ENCODE assay signal across 25 cellular contexts in genomic region chr5:14374100-14374499, GRCh38.
A peak's percentile ranks its signal among the peaks of the same experiment; 100 is the strongest.
DNase-seq lines count a peak whose midpoint lies in the region; ATAC-seq and TF ChIP-seq lines count a peak whose summit lies in the region.
"Had no signal": no experiment of that assay in that cellular context is flagged by ENCODE, and none has a peak within 500 bp of the region (broad histone marks: within the 10 kb centered on the region; RNA-seq: fewer than 3 reads in every experiment).

No MANE protein-coding gene starts in this region.

- no peak overlapping the region for H3K4ac ChIP-seq in neuronal stem cell (ENCODE audit: low read length)

- 24 to 39% methylated on average over 8 of the region's 8 CpGs for WGBS in body of pancreas, 2 donors
- WGBS in neuronal stem cell (ENCODE audit: extremely low coverage in 2 of 2, insufficient read length in 2 of 2, insufficient replicate concordance in 1 of 2), 2 donors = no CpG with 5 or more reads among the region's 8 CpGs

- no peak overlapping the region for H2BK15ac ChIP-seq in neuronal stem cell (ENCODE audit: low read length)

- H3K4me3 ChIP-seq in HUES48 (ENCODE audit: low read depth, low read length) (no peak overlapping the region), body of pancreas (no peak overlapping the region), neuronal stem cell (ENCODE audit: low read length in 2 of 2) (no peak overlapping the region)
- H3K4me3 ChIP-seq: BLaER1 treated with 17β-estradiol and CSF1 and Interleukin-3, amounts not matched to agents 10 nM and 100 nM; GM23248; lung; uterus had no signal

- H3K36me3 ChIP-seq in HUES48 (ENCODE audit: control insufficient read depth, insufficient read depth, low read length) (peaks cover 91% of the 10 kb centered on the region), body of pancreas (replicated peaks in 1 of 2; ENCODE audit: insufficient read depth in 1 of 2, low read depth in 2 of 2) (peaks cover 3 to 14% of the 10 kb centered on the region in 2 donors), neuronal stem cell (replicated peaks in 1 of 2; ENCODE audit: control insufficient read depth in 2 of 2, insufficient read depth in 2 of 2, low read length in 2 of 2) (peaks cover 27 to 100% of the 10 kb centered on the region in 2 donors)
- H3K36me3 ChIP-seq: uterus had no signal

- H3K27ac ChIP-seq in HUES48 (ENCODE audit: low read depth, low read length) (peak overlapping the region; percentile 60), body of pancreas (peak overlapping the region; percentile 52 to 85 (median 74)), neuronal stem cell (replicated peaks; ENCODE audit: low read length) (no peak overlapping the region)
- H3K27ac ChIP-seq: BLaER1 treated with 17β-estradiol and CSF1 and Interleukin-3, amounts not matched to agents 10 nM and 100 nM; brain microvascular endothelial cell; uterus had no signal

- H3K9me3 Mint-ChIP-seq in memory B cell = no peaks in the 10 kb centered on the region
- H3K9me3 Mint-ChIP-seq: activated T-helper 1 cell treated with anti-CD3 and anti-CD28 coated beads, Interleukin-12 subunit alpha, Interleukin-12 subunit beta, Interleukin-2, Interleukin-4 antibody, amounts not matched to agents 30 ng/mL and 10 ng/mL and 1 ng/mL, durations not matched to agents 14 hours and 24 hours and 36 hours had no signal

- H3K27ac Mint-ChIP-seq in memory B cell = peak overlapping the region; percentile 84
- H3K27ac Mint-ChIP-seq: activated naive CD8-positive, alpha-beta T cell; activated T-helper 1 cell treated with anti-CD3 and anti-CD28 coated beads, Interleukin-12 subunit alpha, Interleukin-12 subunit beta, Interleukin-2, Interleukin-4 antibody, amounts not matched to agents 30 ng/mL and 10 ng/mL and 1 ng/mL, durations not matched to agents 14 hours and 24 hours and 36 hours had no signal

- H3K23ac ChIP-seq in neuronal stem cell (ENCODE audit: low read depth, low read length, poor library complexity) = no peak overlapping the region

- no peak overlapping the region for H3K4me3 Mint-ChIP-seq in memory B cell
- H3K4me3 Mint-ChIP-seq: activated CD8-positive, alpha-beta memory T cell treated with anti-CD3 and anti-CD28 coated beads, Interleukin-2, amount 10 ng/mL, durations not matched to agents 7 days and 5 days; activated naive CD8-positive, alpha-beta T cell; activated T-helper 1 cell treated with anti-CD3 and anti-CD28 coated beads, Interleukin-12 subunit alpha, Interleukin-12 subunit beta, Interleukin-2, Interleukin-4 antibody, amounts not matched to agents 30 ng/mL and 10 ng/mL and 1 ng/mL, durations not matched to agents 14 hours and 24 hours and 36 hours had no signal

- H3K9me3 ChIP-seq in HUES48 (ENCODE audit: control insufficient read depth, insufficient read depth, low read length) = no peaks in the 10 kb centered on the region
- H3K9me3 ChIP-seq in body of pancreas = no peaks in the 10 kb centered on the region
- H3K9me3 ChIP-seq in neuronal stem cell (replicated peaks in 1 of 2; ENCODE audit: control insufficient read depth in 2 of 2, insufficient read depth in 1 of 2, low read depth in 1 of 2, low read length in 2 of 2) = no peaks in the 10 kb centered on the region
- H3K9me3 ChIP-seq: BLaER1 treated with 17β-estradiol and CSF1 and Interleukin-3, amounts not matched to agents 10 nM and 100 nM; uterus had no signal

- H3K4me1 ChIP-seq in HUES48 (ENCODE audit: control insufficient read depth, insufficient read depth, low read length) = peaks cover 8% of the 10 kb centered on the region
- H3K4me1 ChIP-seq in body of pancreas = peaks cover 11% of the 10 kb centered on the region
- peaks cover 0 to 2% of the 10 kb centered on the region in 2 donors for H3K4me1 ChIP-seq in neuronal stem cell (ENCODE audit: control insufficient read depth in 2 of 2, insufficient read depth in 1 of 2, low read depth in 1 of 2, low read length in 2 of 2)
- H3K4me1 ChIP-seq: uterus had no signal

- H2BK12ac ChIP-seq in neuronal stem cell (ENCODE audit: low read length) = no peak overlapping the region

- intact Hi-C loops in body of pancreas (cut with DNase I) = no loop called here

- no peak overlapping the region for H2BK5ac ChIP-seq in neuronal stem cell (ENCODE audit: low read length)

- H3K27me3 ChIP-seq in HUES48 (ENCODE audit: control insufficient read depth, insufficient read depth, low read length) = no peaks in the 10 kb centered on the region
- H3K27me3 ChIP-seq in body of pancreas = no peaks in the 10 kb centered on the region
- no peaks in the 10 kb centered on the region for H3K27me3 ChIP-seq in neuronal stem cell (ENCODE audit: control insufficient read depth in 3 of 3, insufficient read depth in 3 of 3, low read depth in 1 of 3, low read length in 3 of 3)
- H3K27me3 ChIP-seq: BLaER1 treated with 17β-estradiol and CSF1 and Interleukin-3, amounts not matched to agents 10 nM and 100 nM; brain microvascular endothelial cell; uterus had no signal

- H3K9ac ChIP-seq in HUES48 (ENCODE audit: low read depth, low read length) (no peak overlapping the region), neuronal stem cell (ENCODE audit: low read depth, low read length, poor library complexity) (no peak overlapping the region)
- H3K9ac ChIP-seq: BLaER1 treated with 17β-estradiol and CSF1 and Interleukin-3, amounts not matched to agents 10 nM and 100 nM had no signal

- H3K14ac ChIP-seq in neuronal stem cell (ENCODE audit: low read length) = no peak overlapping the region

- peaks cover 44% of the 10 kb centered on the region for H3K36me3 Mint-ChIP-seq in memory B cell
- H3K36me3 Mint-ChIP-seq: activated CD8-positive, alpha-beta memory T cell treated with anti-CD3 and anti-CD28 coated beads, Interleukin-2, amount 10 ng/mL, durations not matched to agents 7 days and 5 days; activated naive CD8-positive, alpha-beta T cell had no signal

- peak in 3 of 7 experiments; percentile 16 to 22 (median 21) for TF ChIP-seq CTCF in body of pancreas (IDR thresholded peaks at IDR 0.05)

- ATAC-seq in body of pancreas = peak; percentile 93
- ATAC-seq in memory B cell (ENCODE audit: low read depth) = no peak
- no peak for ATAC-seq in HG03045 (IDR thresholded peaks at IDR 0.05; ENCODE audit: unreplicated experiment)
- no peak for ATAC-seq in HG02970 (IDR thresholded peaks at IDR 0.05; ENCODE audit: low FRiP score, unreplicated experiment)
- ATAC-seq: activated CD8-positive, alpha-beta memory T cell treated with anti-CD3 and anti-CD28 coated beads, Interleukin-2, amount 10 ng/mL, durations not matched to agents 7 days and 5 days; right cardiac atrium; Right ventricle myocardium inferior had no signal

- no peak overlapping the region for H4K91ac ChIP-seq in neuronal stem cell (ENCODE audit: low read depth, low read length, poor library complexity)

- H3K27me3 Mint-ChIP-seq in memory B cell = no peaks in the 10 kb centered on the region
- H3K27me3 Mint-ChIP-seq: activated naive CD8-positive, alpha-beta T cell had no signal

- no peak overlapping the region for H2AFZ ChIP-seq in neuronal stem cell (ENCODE audit: low read length)
- H2AFZ ChIP-seq: GM23248 had no signal

- TF ChIP-seq POLR2A in body of pancreas (IDR thresholded peaks at IDR 0.05) = no peak

- no peaks in the 10 kb centered on the region for H3K79me1 ChIP-seq in neuronal stem cell (ENCODE audit: low read depth, low read length)

- no peak overlapping the region for H2AK5ac ChIP-seq in neuronal stem cell (ENCODE audit: low read depth, low read length)

- no peak overlapping the region for H3K4me2 ChIP-seq in neuronal stem cell (ENCODE audit: insufficient read depth, low read length, poor library complexity, severe bottlenecking)
- H3K4me2 ChIP-seq: BLaER1 treated with 17β-estradiol and CSF1 and Interleukin-3, amounts not matched to agents 10 nM and 100 nM had no signal

- H2BK120ac ChIP-seq in neuronal stem cell (ENCODE audit: low read depth, low read length) = no peak overlapping the region

- no peak overlapping the region for H4K8ac ChIP-seq in neuronal stem cell (ENCODE audit: low read depth, low read length)

- DNase-seq in DMS53 treated with DMSO at 0.1 percent for 48 hours (lab: John Stamatoyannopoulos, UW; ENCODE audit: unreplicated experiment) (peak; percentile 89), body of pancreas (peak; percentile 71 to 89 (median 78)), memory B cell (ENCODE audit: low spot score in 2 of 2) (no peak), neuronal stem cell (ENCODE audit: low spot score) (no peak), LoVo (ENCODE audit: low spot score) (no peak)
- DNase-seq: activated CD4-positive, alpha-beta T cell treated with anti-CD3 and anti-CD28 coated beads for 48 hours; activated CD8-positive, alpha-beta memory T cell treated with anti-CD3 and anti-CD28 coated beads, Interleukin-2, amount 10 ng/mL, durations not matched to agents 7 days and 5 days; brain microvascular endothelial cell; Calu3; cortex of kidney; head of caudate nucleus; NCI-H524 treated with DMSO at 0.1 percent for 48 hours; right cardiac atrium; stimulated activated CD8-positive, alpha-beta memory T cell treated with anti-CD3 and anti-CD28 coated beads, Interleukin-4, amount 100 ng/mL, for 48 hours; SW 1271; uterus had no signal

- H3K4me1 Mint-ChIP-seq in memory B cell = peaks cover 20% of the 10 kb centered on the region

- H3K18ac ChIP-seq in neuronal stem cell (ENCODE audit: low read length) = no peak overlapping the region

Comparison
In these comparisons a context has a peak if more than half of its experiments do, and no peak if none do; other contexts are left out.
1. DNase-seq: peak in DMS53 treated with DMSO at 0.1 percent for 48 hours (single experiment) and body of pancreas (4 of 4); none in memory B cell (0 of 2), neuronal stem cell (single experiment) and LoVo (single experiment).